1 cellular context compared by ENCODE assay signal in the genomic region with DNA sequence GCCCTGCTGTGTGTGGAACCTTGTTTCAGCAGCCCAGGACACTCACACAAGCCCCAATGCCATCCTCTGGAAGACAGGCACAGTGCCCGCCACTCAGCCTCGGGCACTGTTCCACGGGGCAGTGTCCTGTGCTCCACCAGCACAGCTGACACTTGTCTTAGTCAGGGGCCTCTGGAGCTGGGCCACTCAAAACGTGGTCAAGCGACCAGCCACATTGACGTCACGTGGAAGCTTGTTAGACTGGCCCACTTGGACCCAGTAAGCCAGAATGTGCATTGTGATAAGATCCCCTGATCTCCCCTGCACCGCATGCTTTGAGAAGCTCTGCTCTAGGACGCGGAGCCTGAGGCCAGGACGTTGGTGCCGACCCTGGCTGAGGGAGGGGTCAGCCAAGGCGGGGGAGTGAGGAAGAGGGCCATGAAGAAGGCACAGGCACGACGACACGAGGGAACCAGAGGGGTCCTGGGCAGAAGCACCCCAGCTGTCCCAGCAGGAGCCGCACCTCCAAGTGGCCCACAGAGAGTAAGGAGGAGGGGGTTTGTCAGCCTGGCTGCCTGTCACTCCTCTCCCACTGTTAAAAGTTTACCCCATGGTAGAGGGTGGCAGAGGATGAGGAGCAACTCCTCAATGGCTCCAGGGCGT.
TF ChIP-seq lines count a peak whose summit lies in the region.

No MANE protein-coding gene starts in this region.

TF ChIP-seq in H1, 55 proteins besides CTCF, POLR2A, EP300 and RAD21:
- no peak for TF ChIP-seq POLR2AphosphoS5 (IDR thresholded peaks at IDR 0.05; ENCODE audit: low read depth, low read length)
- no peak for TF ChIP-seq TCF12 (IDR thresholded peaks at IDR 0.05; ENCODE audit: low read depth, low read length)
- TF ChIP-seq FOSL1 (IDR thresholded peaks at IDR 0.05; ENCODE audit: insufficient read depth, low read depth, low read length) = no peak
- no peak for TF ChIP-seq SP2 (IDR thresholded peaks at IDR 0.05; ENCODE audit: low read length)
- TF ChIP-seq JUND (IDR thresholded peaks at IDR 0.05; ENCODE audit: low read length) = no peak
- TF ChIP-seq GTF2F1 (IDR thresholded peaks at IDR 0.05; ENCODE audit: borderline replicate concordance, low read depth, low read length) = no peak
- no peak for TF ChIP-seq CREB1 (IDR thresholded peaks at IDR 0.05)
